20 cellular contexts compared by ENCODE assay signal in genomic region chr17:63423251-63423950, GRCh38. TPM values are rescaled to one million over a fixed set of nuclear protein-coding genes. Genes with fewer than 3 reads are reported as not detected.
DNase-seq lines count a peak whose midpoint lies in the region; ATAC-seq and TF ChIP-seq lines count a peak whose summit lies in the region.
"Had no signal": no experiment of that assay in that cellular context is flagged by ENCODE, and none has a peak within 500 bp of the region (broad histone marks: within the 10 kb centered on the region; RNA-seq: fewer than 3 reads in every experiment).

No MANE protein-coding gene starts in this region.

- no peak for TF ChIP-seq CTCF in breast epithelium (IDR thresholded peaks at IDR 0.05)
- no peak for TF ChIP-seq CTCF in vagina (IDR thresholded peaks at IDR 0.05)

- H3K79me1 ChIP-seq in mesenchymal stem cell (replicated peaks; ENCODE audit: low read length, poor library complexity, severe bottlenecking), result peaks cover 15% of the 10 kb centered on the region

- H3K27me3 Mint-ChIP-seq in activated CD4-positive, alpha-beta T cell treated with anti-CD3 and anti-CD28 coated beads, Interleukin-2, amount 10 ng/mL, durations not matched to agents 24 days and 14 days, result peaks cover 2% of the 10 kb centered on the region
- H3K27me3 Mint-ChIP-seq: activated T-cell treated with anti-CD3 and anti-CD28 coated beads, Interleukin-2, amount 50 U/mL, for 24 hours had no signal

- no peak overlapping the region for H2AK5ac ChIP-seq in mesenchymal stem cell (ENCODE audit: low read length, severe bottlenecking)

- no peak overlapping the region for H3K9ac ChIP-seq in mesenchymal stem cell (ENCODE audit: low read length)

- intact Hi-C loops in breast epithelium (cut with DNase I; ENCODE audit: low total_unique reads), result loop anchor here (10.0 kb wide), 1 partner anchor 191 kb away; no protein-coding TSS in a partner anchor
- intact Hi-C loops in vagina (cut with DNase I), result no loop called here
- intact Hi-C loops in activated CD4-positive, alpha-beta T cell treated with anti-CD3 and anti-CD28 coated beads, Interleukin-2, amount 10 ng/mL, durations not matched to agents 24 days and 14 days (cut with micrococcal nuclease), result no loop called here

- H3K4me3 ChIP-seq in breast epithelium (peak overlapping the region in 2 of 3 donors; percentile 13 to 24), mesenchymal stem cell (ENCODE audit: insufficient read depth in 1 of 2, low read depth in 1 of 2, low read length in 2 of 2) (no peak overlapping the region), vagina (no peak overlapping the region)
- H3K4me3 ChIP-seq: HAP-1 had no signal

- H3K4me1 ChIP-seq in breast epithelium, result no peaks in the 10 kb centered on the region
- H3K4me1 ChIP-seq in mesenchymal stem cell (ENCODE audit: control insufficient read depth, insufficient read depth, low read depth, low read length), result peaks cover 11% of the 10 kb centered on the region
- no peaks in the 10 kb centered on the region for H3K4me1 ChIP-seq in vagina
- H3K4me1 ChIP-seq: HAP-1 had no signal

- H3K4me2 ChIP-seq in mesenchymal stem cell (ENCODE audit: low read length, poor library complexity, severe bottlenecking), result no peak overlapping the region

- 90% methylated on average over 11 of the region's 11 CpGs for WGBS in mesenchymal stem cell

- H3K23ac ChIP-seq in mesenchymal stem cell (ENCODE audit: low read length in 2 of 2), result no peak overlapping the region

- no peak overlapping the region for H3K18ac ChIP-seq in mesenchymal stem cell (ENCODE audit: low read depth in 1 of 2, low read length in 2 of 2)

- H3K27ac ChIP-seq in breast epithelium (peak overlapping the region; percentile 64 to 71), epithelial cell of prostate (peak overlapping the region; percentile 16), mesenchymal stem cell (ENCODE audit: low read length, poor library complexity, severe bottlenecking) (no peak overlapping the region), vagina (no peak overlapping the region)

- H2BK5ac ChIP-seq in mesenchymal stem cell (ENCODE audit: low read depth, low read length, poor library complexity, severe bottlenecking), result no peak overlapping the region

- H4K91ac ChIP-seq in mesenchymal stem cell (ENCODE audit: low read length), result no peak overlapping the region

- no peak for DNase-seq in breast epithelium (ENCODE audit: low spot score in 2 of 2)
- no peak for DNase-seq in epithelial cell of prostate (ENCODE audit: low read depth, low spot score)
- DNase-seq in mesenchymal stem cell, result no peak
- peak; percentile 22 to 62 for DNase-seq in vagina (ENCODE audit: extremely low spot score in 2 of 2)
- no peak for DNase-seq in SW 1271 (lab: John Stamatoyannopoulos, UW)
- no peak for DNase-seq in activated CD4-positive, alpha-beta T cell treated with anti-CD3 and anti-CD28 coated beads, Interleukin-2, amount 10 ng/mL, durations not matched to agents 24 days and 14 days
- DNase-seq: activated CD4-positive, CD25-positive, alpha-beta regulatory T cell; activated CD8-positive, alpha-beta T cell treated with anti-CD3 and anti-CD28 coated beads, Interleukin-2, amount 10 ng/mL, durations not matched to agents 7 days and 5 days; activated T-cell treated with anti-CD3 and anti-CD28 coated beads, Interleukin-2, amount 50 U/mL, for 24 hours; CD4-positive, CD25-positive, alpha-beta regulatory T cell; DMS 273 treated with DMSO at 0.1 percent for 48 hours; KG1; natural killer cell; NCI-H146; NCI-H69; substantia nigra; T1000 had no signal

- ATAC-seq in GM18907 (IDR thresholded peaks at IDR 0.05; ENCODE audit: unreplicated experiment), result no peak
- ATAC-seq: activated CD8-positive, alpha-beta T cell treated with anti-CD3 and anti-CD28 coated beads, Interleukin-2, amount 10 ng/mL, durations not matched to agents 7 days and 5 days; natural killer cell had no signal

- H3K4me1 Mint-ChIP-seq in activated CD4-positive, alpha-beta T cell treated with anti-CD3 and anti-CD28 coated beads, Interleukin-2, amount 10 ng/mL, durations not matched to agents 24 days and 14 days, result peaks cover 41% of the 10 kb centered on the region

- H3K27ac Mint-ChIP-seq in activated CD4-positive, alpha-beta T cell treated with anti-CD3 and anti-CD28 coated beads, Interleukin-2, amount 10 ng/mL, durations not matched to agents 24 days and 14 days, result no peak overlapping the region
- H3K27ac Mint-ChIP-seq: activated CD8-positive, alpha-beta T cell treated with anti-CD3 and anti-CD28 coated beads, Interleukin-2, amount 10 ng/mL, durations not matched to agents 7 days and 5 days; activated T-cell treated with anti-CD3 and anti-CD28 coated beads, Interleukin-2, amount 50 U/mL, for 24 hours; CD4-positive, CD25-positive, alpha-beta regulatory T cell; dendritic cell treated with granulocyte-macrophage colony-stimulating factor and Interleukin-4, amounts not matched to agents 40 ng/mL and 50 ng/mL, for 4 days; natural killer cell had no signal

- H3K14ac ChIP-seq in mesenchymal stem cell (ENCODE audit: low read length in 2 of 2), result no peak overlapping the region

- H3K9me3 ChIP-seq in breast epithelium (no peaks in the 10 kb centered on the region), mesenchymal stem cell (ENCODE audit: control insufficient read depth, low read length) (no peaks in the 10 kb centered on the region), vagina (no peaks in the 10 kb centered on the region)
- H3K9me3 ChIP-seq: HAP-1 had no signal

- no peak overlapping the region for H2AFZ ChIP-seq in mesenchymal stem cell (ENCODE audit: low read depth, low read length)

- H3K4me3 Mint-ChIP-seq in activated CD4-positive, alpha-beta T cell treated with anti-CD3 and anti-CD28 coated beads, Interleukin-2, amount 10 ng/mL, durations not matched to agents 24 days and 14 days, result no peak overlapping the region
- H3K4me3 Mint-ChIP-seq: activated CD8-positive, alpha-beta T cell treated with anti-CD3 and anti-CD28 coated beads, Interleukin-2, amount 10 ng/mL, durations not matched to agents 7 days and 5 days; activated T-cell treated with anti-CD3 and anti-CD28 coated beads, Interleukin-2, amount 50 U/mL, for 24 hours; CD4-positive, CD25-positive, alpha-beta regulatory T cell; dendritic cell treated with granulocyte-macrophage colony-stimulating factor and Interleukin-4, amounts not matched to agents 40 ng/mL and 50 ng/mL, for 4 days; natural killer cell had no signal

- peak overlapping the region; percentile 5 for H4K8ac ChIP-seq in mesenchymal stem cell (ENCODE audit: low read length)

- H3K27me3 ChIP-seq in breast epithelium (no peaks in the 10 kb centered on the region), mesenchymal stem cell (ENCODE audit: control insufficient read depth in 1 of 2, insufficient read depth in 1 of 2, low read length in 2 of 2) (no peaks in the 10 kb centered on the region), vagina (no peaks in the 10 kb centered on the region)

- H3K36me3 Mint-ChIP-seq in activated CD4-positive, alpha-beta T cell treated with anti-CD3 and anti-CD28 coated beads, Interleukin-2, amount 10 ng/mL, durations not matched to agents 24 days and 14 days (ENCODE audit: low read depth), result no peaks in the 10 kb centered on the region
- H3K36me3 Mint-ChIP-seq: natural killer cell had no signal

- no peak overlapping the region for H2BK12ac ChIP-seq in mesenchymal stem cell (ENCODE audit: low read length in 2 of 2)

- no peak overlapping the region for H3K4ac ChIP-seq in mesenchymal stem cell (ENCODE audit: low read depth in 1 of 2, low read length in 2 of 2)

- no peaks in the 10 kb centered on the region for H3K9me3 Mint-ChIP-seq in activated CD4-positive, alpha-beta T cell treated with anti-CD3 and anti-CD28 coated beads, Interleukin-2, amount 10 ng/mL, durations not matched to agents 24 days and 14 days
- H3K9me3 Mint-ChIP-seq: activated T-cell treated with anti-CD3 and anti-CD28 coated beads, Interleukin-2, amount 50 U/mL, for 24 hours; CD4-positive, CD25-positive, alpha-beta regulatory T cell; dendritic cell treated with granulocyte-macrophage colony-stimulating factor and Interleukin-4, amounts not matched to agents 40 ng/mL and 50 ng/mL, for 4 days; natural killer cell had no signal

- H2BK15ac ChIP-seq in mesenchymal stem cell (ENCODE audit: low read depth, poor library complexity, severe bottlenecking), result no peak overlapping the region

- H2BK120ac ChIP-seq in mesenchymal stem cell (ENCODE audit: low read depth, low read length), result no peak overlapping the region

- TF ChIP-seq POLR2A in breast epithelium (IDR thresholded peaks at IDR 0.05), result no peak
- TF ChIP-seq POLR2A in vagina (IDR thresholded peaks at IDR 0.05), result no peak

- no peaks in the 10 kb centered on the region for H3K36me3 ChIP-seq in breast epithelium
- peaks cover 52 to 55% of the 10 kb centered on the region in 2 experiments for H3K36me3 ChIP-seq in mesenchymal stem cell (ENCODE audit: control insufficient read depth in 1 of 2, insufficient read depth in 2 of 2, low read depth in 1 of 2, low read length in 2 of 2)
- peaks cover 0 to 15% of the 10 kb centered on the region in 2 donors for H3K36me3 ChIP-seq in vagina

RNA-seq across cellular contexts. Expression of gene CYB561, which starts 22.7 kb away (rescaled TPM):
- total RNA-seq in breast epithelium (10 to 100 TPM; 14.6 to 52.4 (median 43.3) TPM), vagina (46.2 TPM)
- polyA plus RNA-seq in mesenchymal stem cell (2013, experiment 1 of 2), result 14.4 TPM
- 15.1 TPM for polyA plus RNA-seq in mesenchymal stem cell (2013, experiment 2 of 2)
- 1.7 and 2.0 TPM in 2 replicates for total RNA-seq in activated CD4-positive, alpha-beta T cell treated with anti-CD3 and anti-CD28 coated beads, Interleukin-2, amount 10 ng/mL, durations not matched to agents 24 days and 14 days

RNA-seq across cellular contexts. Expression of gene ACE, which starts 53.5 kb away (rescaled TPM):
- 10 to 100 TPM in 1 of 3 donors, 1 to 10 TPM in 2; 2.6 to 13.9 (median 9.1) TPM for total RNA-seq in breast epithelium
- polyA plus RNA-seq in mesenchymal stem cell (2013, experiment 1 of 2), result 1.8 TPM
- 1.8 TPM for polyA plus RNA-seq in mesenchymal stem cell (2013, experiment 2 of 2)
- 9.6 TPM for total RNA-seq in vagina
- total RNA-seq in activated CD4-positive, alpha-beta T cell treated with anti-CD3 and anti-CD28 coated beads, Interleukin-2, amount 10 ng/mL, durations not matched to agents 24 days and 14 days, result 0.26 TPM in 1 of 2 replicates, not detected in the other

Comparison
In these comparisons a context has a peak if more than half of its experiments do, and no peak if none do; other contexts are left out.
1. DNase-seq: peak in vagina (2 of 2); none in breast epithelium (0 of 2), epithelial cell of prostate (single experiment), mesenchymal stem cell (single experiment), SW 1271 (0 of 2) and activated CD4-positive, alpha-beta T cell treated with anti-CD3 and anti-CD28 coated beads, Interleukin-2, amount 10 ng/mL, durations not matched to agents 24 days and 14 days (single experiment).
2. H3K27ac ChIP-seq: peak in breast epithelium (2 of 2) and epithelial cell of prostate (single experiment); none in mesenchymal stem cell (single experiment) and vagina (single experiment).
3. H3K4me3 ChIP-seq: peak in breast epithelium (2 of 3); none in mesenchymal stem cell (0 of 2) and vagina (0 of 2).